In genomic region chr3:48663489-48664312, GRCh38 we compare ENCODE assay signal across 9 cellular contexts. TPM values are rescaled to one million over a fixed set of nuclear protein-coding genes. Genes with fewer than 3 reads are reported as not detected.
A peak's percentile ranks its signal among the peaks of the same experiment; 100 is the strongest.
DNase-seq lines count a peak whose midpoint lies in the region; ATAC-seq and TF ChIP-seq lines count a peak whose summit lies in the region.
"Had no signal": no experiment of that assay in that cellular context is flagged by ENCODE, and none has a peak within 500 bp of the region (broad histone marks: within the 10 kb centered on the region; RNA-seq: fewer than 3 reads in every experiment).

No MANE protein-coding gene starts in this region.

- H3K27ac ChIP-seq in left lung, result peak overlapping the region in 1 of 2 donors; percentile 53

- ATAC-seq in GM19043 (IDR thresholded peaks at IDR 0.05; ENCODE audit: low read depth, unreplicated experiment) (peak; percentile 91), HG03354 (IDR thresholded peaks at IDR 0.05; ENCODE audit: poor library complexity, severe bottlenecking, unreplicated experiment) (peak; percentile 83), left lung (peak; percentile 86)

- peak; percentile 99 for DNase-seq in AG20443 (ENCODE audit: low spot score)
- DNase-seq in NCI-H524 treated with DMSO at 0.1 percent for 48 hours (lab: John Stamatoyannopoulos, UW), result peak; percentile 76
- peak; percentile 67 to 81 for DNase-seq in activated CD4-positive, alpha-beta T cell treated with anti-CD3 and anti-CD28 coated beads, Interleukin-2, amount 50 U/mL, for 24 hours (ENCODE audit: low read depth in 1 of 2, low spot score in 1 of 2)
- peak; percentile 98 for DNase-seq in dermis blood vessel endothelial cell
- peak; percentile 90 to 94 for DNase-seq in left lung
- DNase-seq in stimulated activated CD4-positive, alpha-beta T cell treated with anti-CD3 and anti-CD28 coated beads, Interleukin-2, amount 100 ng/mL, for 4 hours (ENCODE audit: low read depth), result peak; percentile 71

- H3K27me3 ChIP-seq in left lung, result peaks cover 17 to 48% of the 10 kb centered on the region in 2 donors

- H3K36me3 ChIP-seq in left lung, result no peaks in the 10 kb centered on the region

- H3K4me3 ChIP-seq in left lung, result peak overlapping the region; percentile 35 to 58

- TF ChIP-seq CTCF in left lung (IDR thresholded peaks at IDR 0.05), result peak; percentile 20 to 73

- intact Hi-C loops in left lung (cut with DNase I), result no loop called here

- H3K4me1 ChIP-seq in left lung, result peaks cover 12 to 32% of the 10 kb centered on the region in 2 donors

- no peaks in the 10 kb centered on the region for H3K9me3 ChIP-seq in left lung

RNA-seq across cellular contexts. Expression of gene CELSR3, which starts 1.0 kb away (rescaled TPM):
- 0.17 and 0.47 TPM in 2 replicates for total RNA-seq in dermis blood vessel endothelial cell
- 1 to 10 TPM in 1 of 2 donors, under 1 TPM in 1; 0.93 to 1.2 TPM for total RNA-seq in left lung

RNA-seq across cellular contexts. Expression of gene NCKIPSD, which starts 22.0 kb away (rescaled TPM):
- 6.3 and 8.9 TPM in 2 replicates for total RNA-seq in dermis blood vessel endothelial cell
- 10 to 100 TPM; 15.6 to 16.0 TPM for total RNA-seq in left lung

RNA-seq across cellular contexts. Expression of gene SLC26A6, which starts 28.4 kb away (rescaled TPM):
- total RNA-seq in dermis blood vessel endothelial cell (23.9 and 27.7 TPM in 2 replicates), left lung (10 to 100 TPM; 32.0 to 34.9 TPM)

RNA-seq across cellular contexts. Expression of gene TMEM89, which starts 42.1 kb away (rescaled TPM):
- not detected in 2 replicates for total RNA-seq in dermis blood vessel endothelial cell
- total RNA-seq in left lung, result not detected
- total RNA-seq: T-helper 1 cell treated with Interleukin-12 subunit alpha and Interleukin-12 subunit beta and Interleukin-4 antibody, amounts not matched to agents 30 ng/mL and 1 ng/mL, for 36 hours had no signal

RNA-seq across cellular contexts. Expression of gene IP6K2, which starts 53.3 kb away (rescaled TPM):
- total RNA-seq in dermis blood vessel endothelial cell (49.7 and 58.2 TPM in 2 replicates), left lung (10 to 100 TPM; 58.6 to 74.5 TPM)
